ENCODE assay signal across 1 cellular context in the genomic region with DNA sequence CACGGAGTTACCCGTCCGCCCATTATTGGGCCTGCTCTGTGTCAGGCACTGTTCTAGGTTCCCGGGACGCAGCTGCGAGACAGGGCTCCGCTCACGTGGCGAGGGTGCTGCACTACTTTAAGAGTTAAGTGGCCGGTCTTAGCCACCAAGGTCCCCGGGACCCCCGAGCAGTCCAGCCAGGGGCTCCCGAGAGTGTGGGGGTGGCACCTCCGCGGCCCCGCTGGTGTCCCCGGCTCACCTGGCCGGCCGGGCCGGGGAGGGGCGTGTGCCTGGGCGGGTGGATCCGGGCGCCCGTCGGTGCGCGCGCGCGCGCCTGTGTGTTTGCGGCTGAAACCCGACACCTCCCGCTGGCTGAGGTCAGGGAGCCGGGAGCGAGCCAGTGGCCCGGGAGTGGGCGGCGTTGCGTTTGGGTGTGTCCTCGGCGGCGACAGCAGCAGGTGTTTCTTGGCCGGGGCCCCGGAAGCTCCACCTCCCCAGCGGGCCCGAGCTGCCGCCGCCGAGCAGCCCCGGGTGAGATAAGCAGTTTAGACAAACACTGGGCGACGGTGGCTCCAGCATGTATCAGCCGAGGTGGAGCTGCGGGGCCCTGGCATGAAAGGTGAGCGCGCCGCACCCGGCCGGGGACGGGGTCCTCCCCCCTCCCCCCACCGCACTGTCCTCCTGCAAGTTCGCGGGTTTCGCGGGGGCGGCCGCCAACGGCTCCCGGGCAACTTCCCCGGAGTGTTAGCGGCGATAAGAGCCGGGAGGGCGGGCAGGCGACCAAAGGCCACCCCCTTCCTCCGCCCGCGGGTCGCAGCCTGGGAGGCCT.
TF ChIP-seq lines count a peak whose summit lies in the region.

A gene (plus strand): TSS at position 522 of the 808 bp plus-strand sequence. CDS start 70 bp downstream, at position 592.

TF ChIP-seq in HepG2, 621 proteins besides CTCF, POLR2A, EP300 and RAD21 (continued from another document and continues in another):
- TF ChIP-seq ZNF234 (CRISPR knock-in tag; conservative IDR thresholded peaks at IDR 0.05), result 0 out of 2 replicates have a peak, but pooled peaks have one; percentile 55
- TF ChIP-seq ZNF557 (CRISPR knock-in tag; IDR thresholded peaks at IDR 0.05), result no peak
- TF ChIP-seq FOXA1 (IDR thresholded peaks at IDR 0.05), result no peak
- TF ChIP-seq FOXA1 (CRISPR knock-in tag; IDR thresholded peaks at IDR 0.05), result peak; percentile 60
- 0 out of 2 replicates have a peak, but pooled peaks have one; percentile 82 for TF ChIP-seq ETV6 (CRISPR knock-in tag; conservative IDR thresholded peaks at IDR 0.05)
- TF ChIP-seq ZNF577 (CRISPR knock-in tag; IDR thresholded peaks at IDR 0.05; ENCODE audit: borderline replicate concordance, low read depth), result no peak
- TF ChIP-seq JUN (CRISPR knock-in tag; IDR thresholded peaks at IDR 0.05), result 0 out of 2 replicates have a peak, but pooled peaks have one; percentile 37
- TF ChIP-seq ZNF850 (CRISPR knock-in tag; conservative IDR thresholded peaks at IDR 0.05), result 0 out of 2 replicates have a peak, but pooled peaks have one; percentile 31
- TF ChIP-seq RFXANK (CRISPR knock-in tag; IDR thresholded peaks at IDR 0.05), result no peak
- TF ChIP-seq, protein P1, sequence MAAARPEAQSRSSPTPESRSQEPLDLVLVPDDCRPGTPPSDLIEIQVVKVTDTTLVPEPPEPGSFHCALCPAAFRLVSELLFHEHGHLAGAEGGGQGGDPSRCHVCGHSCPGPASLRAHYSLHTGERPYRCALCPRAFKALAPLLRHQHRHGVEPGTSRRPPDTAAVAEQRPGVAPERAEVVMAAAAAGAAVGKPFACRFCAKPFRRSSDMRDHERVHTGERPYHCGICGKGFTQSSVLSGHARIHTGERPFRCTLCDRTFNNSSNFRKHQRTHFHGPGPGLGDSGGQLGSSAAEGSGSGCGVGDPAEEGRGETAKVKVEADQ (CRISPR knock-in tag; IDR thresholded peaks at IDR 0.05; ENCODE audit: borderline replicate concordance), result peak; percentile 57; the same call in 1 of the 2 replicates
- TF ChIP-seq ZFP90 (CRISPR knock-in tag; IDR thresholded peaks at IDR 0.05; ENCODE audit: borderline replicate concordance), result 0 out of 2 replicates have a peak, but pooled peaks have one; percentile 22
- TF ChIP-seq, protein P2, sequence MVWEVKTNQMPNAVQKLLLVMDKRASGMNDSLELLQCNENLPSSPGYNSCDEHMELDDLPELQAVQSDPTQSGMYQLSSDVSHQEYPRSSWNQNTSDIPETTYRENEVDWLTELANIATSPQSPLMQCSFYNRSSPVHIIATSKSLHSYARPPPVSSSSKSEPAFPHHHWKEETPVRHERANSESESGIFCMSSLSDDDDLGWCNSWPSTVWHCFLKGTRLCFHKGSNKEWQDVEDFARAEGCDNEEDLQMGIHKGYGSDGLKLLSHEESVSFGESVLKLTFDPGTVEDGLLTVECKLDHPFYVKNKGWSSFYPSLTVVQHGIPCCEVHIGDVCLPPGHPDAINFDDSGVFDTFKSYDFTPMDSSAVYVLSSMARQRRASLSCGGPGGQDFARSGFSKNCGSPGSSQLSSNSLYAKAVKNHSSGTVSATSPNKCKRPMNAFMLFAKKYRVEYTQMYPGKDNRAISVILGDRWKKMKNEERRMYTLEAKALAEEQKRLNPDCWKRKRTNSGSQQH (CRISPR knock-in tag; IDR thresholded peaks at IDR 0.05; ENCODE audit: low read depth), result no peak; the same call in none of the 2 replicates
- TF ChIP-seq ZBTB21 (CRISPR knock-in tag; IDR thresholded peaks at IDR 0.05), result no peak
- TF ChIP-seq, protein P3, sequence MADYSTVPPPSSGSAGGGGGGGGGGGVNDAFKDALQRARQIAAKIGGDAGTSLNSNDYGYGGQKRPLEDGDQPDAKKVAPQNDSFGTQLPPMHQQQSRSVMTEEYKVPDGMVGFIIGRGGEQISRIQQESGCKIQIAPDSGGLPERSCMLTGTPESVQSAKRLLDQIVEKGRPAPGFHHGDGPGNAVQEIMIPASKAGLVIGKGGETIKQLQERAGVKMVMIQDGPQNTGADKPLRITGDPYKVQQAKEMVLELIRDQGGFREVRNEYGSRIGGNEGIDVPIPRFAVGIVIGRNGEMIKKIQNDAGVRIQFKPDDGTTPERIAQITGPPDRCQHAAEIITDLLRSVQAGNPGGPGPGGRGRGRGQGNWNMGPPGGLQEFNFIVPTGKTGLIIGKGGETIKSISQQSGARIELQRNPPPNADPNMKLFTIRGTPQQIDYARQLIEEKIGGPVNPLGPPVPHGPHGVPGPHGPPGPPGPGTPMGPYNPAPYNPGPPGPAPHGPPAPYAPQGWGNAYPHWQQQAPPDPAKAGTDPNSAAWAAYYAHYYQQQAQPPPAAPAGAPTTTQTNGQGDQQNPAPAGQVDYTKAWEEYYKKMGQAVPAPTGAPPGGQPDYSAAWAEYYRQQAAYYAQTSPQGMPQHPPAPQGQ (CRISPR knock-in tag; IDR thresholded peaks at IDR 0.05; ENCODE audit: borderline replicate concordance), result no peak
- TF ChIP-seq GFI1 (CRISPR knock-in tag; IDR thresholded peaks at IDR 0.05; ENCODE audit: borderline replicate concordance), result peak; percentile 80; the same call in 1 of the 2 replicates
- peak; percentile 88 for TF ChIP-seq ZNF430 (CRISPR knock-in tag; IDR thresholded peaks at IDR 0.05)
- peak; percentile 73; the same call in 1 of the 2 replicates for TF ChIP-seq EED (CRISPR knock-in tag; IDR thresholded peaks at IDR 0.05)
- no peak for TF ChIP-seq ZBTB42 (CRISPR knock-in tag; IDR thresholded peaks at IDR 0.05)
- TF ChIP-seq ZNF839 (CRISPR knock-in tag; IDR thresholded peaks at IDR 0.05; ENCODE audit: borderline replicate concordance), result 0 out of 2 replicates have a peak, but pooled peaks have one; percentile 39
- peak; percentile 75 for TF ChIP-seq PHF8 (CRISPR knock-in tag; IDR thresholded peaks at IDR 0.05)
- no peak for TF ChIP-seq ZNF773 (CRISPR knock-in tag; IDR thresholded peaks at IDR 0.05; ENCODE audit: borderline replicate concordance)
- TF ChIP-seq, protein P4, sequence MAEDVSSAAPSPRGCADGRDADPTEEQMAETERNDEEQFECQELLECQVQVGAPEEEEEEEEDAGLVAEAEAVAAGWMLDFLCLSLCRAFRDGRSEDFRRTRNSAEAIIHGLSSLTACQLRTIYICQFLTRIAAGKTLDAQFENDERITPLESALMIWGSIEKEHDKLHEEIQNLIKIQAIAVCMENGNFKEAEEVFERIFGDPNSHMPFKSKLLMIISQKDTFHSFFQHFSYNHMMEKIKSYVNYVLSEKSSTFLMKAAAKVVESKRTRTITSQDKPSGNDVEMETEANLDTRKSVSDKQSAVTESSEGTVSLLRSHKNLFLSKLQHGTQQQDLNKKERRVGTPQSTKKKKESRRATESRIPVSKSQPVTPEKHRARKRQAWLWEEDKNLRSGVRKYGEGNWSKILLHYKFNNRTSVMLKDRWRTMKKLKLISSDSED (CRISPR knock-in tag; IDR thresholded peaks at IDR 0.05), result no peak
- TF ChIP-seq, protein P5, sequence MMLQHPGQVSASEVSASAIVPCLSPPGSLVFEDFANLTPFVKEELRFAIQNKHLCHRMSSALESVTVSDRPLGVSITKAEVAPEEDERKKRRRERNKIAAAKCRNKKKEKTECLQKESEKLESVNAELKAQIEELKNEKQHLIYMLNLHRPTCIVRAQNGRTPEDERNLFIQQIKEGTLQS (CRISPR knock-in tag; IDR thresholded peaks at IDR 0.05), result peak; percentile 49; the same call in 1 of the 2 replicates
- no peak for TF ChIP-seq ZFP36 (IDR thresholded peaks at IDR 0.05; ENCODE audit: borderline replicate concordance, low read depth, low read length, partially characterized antibody)
- TF ChIP-seq, protein P6, sequence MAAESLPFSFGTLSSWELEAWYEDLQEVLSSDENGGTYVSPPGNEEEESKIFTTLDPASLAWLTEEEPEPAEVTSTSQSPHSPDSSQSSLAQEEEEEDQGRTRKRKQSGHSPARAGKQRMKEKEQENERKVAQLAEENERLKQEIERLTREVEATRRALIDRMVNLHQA (CRISPR knock-in tag; IDR thresholded peaks at IDR 0.05), result 0 out of 2 replicates have a peak, but pooled peaks have one; percentile 16
- TF ChIP-seq TBP (CRISPR knock-in tag; IDR thresholded peaks at IDR 0.05), result no peak
- 0 out of 2 replicates have a peak, but pooled peaks have one; percentile 78 for TF ChIP-seq ZZZ3 (CRISPR knock-in tag; IDR thresholded peaks at IDR 0.05; ENCODE audit: borderline replicate concordance)
- no peak for TF ChIP-seq MAFF (IDR thresholded peaks at IDR 0.05; ENCODE audit: low read depth, low read length)
- peak; percentile 41; the same call in 1 of the 2 replicates for TF ChIP-seq FOSL2 (CRISPR knock-in tag; IDR thresholded peaks at IDR 0.05)
- TF ChIP-seq FOXO1 (CRISPR knock-in tag; IDR thresholded peaks at IDR 0.05), result peak; percentile 51; the same call in 1 of the 2 replicates
- 0 out of 2 replicates have a peak, but pooled peaks have one; percentile 74 for TF ChIP-seq SIN3A (IDR thresholded peaks at IDR 0.05; ENCODE audit: borderline replicate concordance, low read depth, low read length)
- peak; percentile 73 for TF ChIP-seq AGO2 (optimal IDR thresholded peaks at IDR 0.05; ENCODE audit: low read depth, low read length)
- peak; percentile 98 for TF ChIP-seq SNAI1 (CRISPR knock-in tag; IDR thresholded peaks at IDR 0.05; ENCODE audit: borderline replicate concordance)
- TF ChIP-seq ZNF552 (CRISPR knock-in tag; IDR thresholded peaks at IDR 0.05; ENCODE audit: borderline replicate concordance), result no peak; the same call in 1 of the 2 replicates
- no peak; the same call in 1 of the 2 replicates for TF ChIP-seq ZNF441 (CRISPR knock-in tag; IDR thresholded peaks at IDR 0.05; ENCODE audit: borderline replicate concordance)
- TF ChIP-seq, protein P7, sequence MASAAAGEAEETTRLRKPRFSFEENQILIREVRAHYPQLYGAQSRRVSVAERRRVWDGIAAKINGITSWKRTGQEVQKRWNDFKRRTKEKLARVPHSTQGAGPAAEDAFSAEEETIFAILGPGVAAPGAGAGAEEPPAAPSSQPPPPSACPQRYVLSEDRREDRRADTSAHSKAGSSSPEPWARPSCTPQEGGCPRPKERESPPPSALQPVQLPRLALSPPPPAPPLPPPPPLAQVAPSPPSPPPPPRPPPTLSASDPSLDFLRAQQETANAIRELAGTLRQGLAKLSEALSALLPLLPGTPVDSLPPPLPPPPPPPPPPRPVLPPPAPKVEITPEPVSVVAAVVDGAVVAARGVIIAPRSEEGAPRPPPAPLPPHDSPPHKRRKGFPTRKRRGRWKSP (CRISPR knock-in tag; IDR thresholded peaks at IDR 0.05), result peak; percentile 85
- peak; percentile 92; the same call in 1 of the 2 replicates for TF ChIP-seq ZNF678 (CRISPR knock-in tag; IDR thresholded peaks at IDR 0.05)
- peak; percentile 51 for TF ChIP-seq REPIN1 (CRISPR knock-in tag; IDR thresholded peaks at IDR 0.05; ENCODE audit: borderline replicate concordance, low read depth)
- TF ChIP-seq, protein P8, sequence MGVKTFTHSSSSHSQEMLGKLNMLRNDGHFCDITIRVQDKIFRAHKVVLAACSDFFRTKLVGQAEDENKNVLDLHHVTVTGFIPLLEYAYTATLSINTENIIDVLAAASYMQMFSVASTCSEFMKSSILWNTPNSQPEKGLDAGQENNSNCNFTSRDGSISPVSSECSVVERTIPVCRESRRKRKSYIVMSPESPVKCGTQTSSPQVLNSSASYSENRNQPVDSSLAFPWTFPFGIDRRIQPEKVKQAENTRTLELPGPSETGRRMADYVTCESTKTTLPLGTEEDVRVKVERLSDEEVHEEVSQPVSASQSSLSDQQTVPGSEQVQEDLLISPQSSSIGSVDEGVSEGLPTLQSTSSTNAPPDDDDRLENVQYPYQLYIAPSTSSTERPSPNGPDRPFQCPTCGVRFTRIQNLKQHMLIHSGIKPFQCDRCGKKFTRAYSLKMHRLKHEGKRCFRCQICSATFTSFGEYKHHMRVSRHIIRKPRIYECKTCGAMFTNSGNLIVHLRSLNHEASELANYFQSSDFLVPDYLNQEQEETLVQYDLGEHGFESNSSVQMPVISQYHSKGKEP (CRISPR knock-in tag; IDR thresholded peaks at IDR 0.05), result 0 out of 2 replicates have a peak, but pooled peaks have one; percentile 56
- TF ChIP-seq MATR3 (CRISPR knock-in tag; IDR thresholded peaks at IDR 0.05), result no peak
- 0 out of 2 replicates have a peak, but pooled peaks have one; percentile 10 for TF ChIP-seq FOSL1 (CRISPR knock-in tag; IDR thresholded peaks at IDR 0.05; ENCODE audit: borderline replicate concordance)
- TF ChIP-seq, protein P9, sequence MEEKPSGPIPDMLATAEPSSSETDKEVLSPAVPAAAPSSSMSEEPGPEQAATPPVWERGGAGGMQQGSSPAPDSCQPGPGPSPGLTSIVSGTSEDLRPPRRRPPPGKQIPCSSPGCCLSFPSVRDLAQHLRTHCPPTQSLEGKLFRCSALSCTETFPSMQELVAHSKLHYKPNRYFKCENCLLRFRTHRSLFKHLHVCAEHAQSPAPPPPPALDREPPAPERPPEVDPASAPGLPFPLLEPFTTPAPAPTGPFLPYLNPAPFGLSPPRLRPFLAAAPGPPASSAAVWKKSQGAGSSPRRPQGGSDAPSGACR (CRISPR knock-in tag; IDR thresholded peaks at IDR 0.05), result no peak; the same call in 1 of the 2 replicates
- TF ChIP-seq, protein P10, sequence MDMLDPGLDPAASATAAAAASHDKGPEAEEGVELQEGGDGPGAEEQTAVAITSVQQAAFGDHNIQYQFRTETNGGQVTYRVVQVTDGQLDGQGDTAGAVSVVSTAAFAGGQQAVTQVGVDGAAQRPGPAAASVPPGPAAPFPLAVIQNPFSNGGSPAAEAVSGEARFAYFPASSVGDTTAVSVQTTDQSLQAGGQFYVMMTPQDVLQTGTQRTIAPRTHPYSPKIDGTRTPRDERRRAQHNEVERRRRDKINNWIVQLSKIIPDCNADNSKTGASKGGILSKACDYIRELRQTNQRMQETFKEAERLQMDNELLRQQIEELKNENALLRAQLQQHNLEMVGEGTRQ (IDR thresholded peaks at IDR 0.05; ENCODE audit: low read depth, low read length), result no peak
- TF ChIP-seq, protein P10 (CRISPR knock-in tag; IDR thresholded peaks at IDR 0.05; ENCODE audit: borderline replicate concordance), result 0 out of 2 replicates have a peak, but pooled peaks have one; percentile 41
- TF ChIP-seq DMAP1 (CRISPR knock-in tag; IDR thresholded peaks at IDR 0.05), result peak; percentile 68; the same call in 1 of the 2 replicates
- TF ChIP-seq CHCHD3 (CRISPR knock-in tag; IDR thresholded peaks at IDR 0.05), result no peak
- TF ChIP-seq, protein P11, sequence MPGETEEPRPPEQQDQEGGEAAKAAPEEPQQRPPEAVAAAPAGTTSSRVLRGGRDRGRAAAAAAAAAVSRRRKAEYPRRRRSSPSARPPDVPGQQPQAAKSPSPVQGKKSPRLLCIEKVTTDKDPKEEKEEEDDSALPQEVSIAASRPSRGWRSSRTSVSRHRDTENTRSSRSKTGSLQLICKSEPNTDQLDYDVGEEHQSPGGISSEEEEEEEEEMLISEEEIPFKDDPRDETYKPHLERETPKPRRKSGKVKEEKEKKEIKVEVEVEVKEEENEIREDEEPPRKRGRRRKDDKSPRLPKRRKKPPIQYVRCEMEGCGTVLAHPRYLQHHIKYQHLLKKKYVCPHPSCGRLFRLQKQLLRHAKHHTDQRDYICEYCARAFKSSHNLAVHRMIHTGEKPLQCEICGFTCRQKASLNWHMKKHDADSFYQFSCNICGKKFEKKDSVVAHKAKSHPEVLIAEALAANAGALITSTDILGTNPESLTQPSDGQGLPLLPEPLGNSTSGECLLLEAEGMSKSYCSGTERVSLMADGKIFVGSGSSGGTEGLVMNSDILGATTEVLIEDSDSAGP (CRISPR knock-in tag; IDR thresholded peaks at IDR 0.05; ENCODE audit: borderline replicate concordance), result peak; percentile 79
- 0 out of 2 replicates have a peak, but pooled peaks have one; percentile 23 for TF ChIP-seq SNAPC2 (CRISPR knock-in tag; IDR thresholded peaks at IDR 0.05)
- no peak for TF ChIP-seq JUNB (CRISPR knock-in tag; IDR thresholded peaks at IDR 0.05; ENCODE audit: borderline replicate concordance)
